10 cellular contexts compared by ENCODE assay signal in the genomic region with DNA sequence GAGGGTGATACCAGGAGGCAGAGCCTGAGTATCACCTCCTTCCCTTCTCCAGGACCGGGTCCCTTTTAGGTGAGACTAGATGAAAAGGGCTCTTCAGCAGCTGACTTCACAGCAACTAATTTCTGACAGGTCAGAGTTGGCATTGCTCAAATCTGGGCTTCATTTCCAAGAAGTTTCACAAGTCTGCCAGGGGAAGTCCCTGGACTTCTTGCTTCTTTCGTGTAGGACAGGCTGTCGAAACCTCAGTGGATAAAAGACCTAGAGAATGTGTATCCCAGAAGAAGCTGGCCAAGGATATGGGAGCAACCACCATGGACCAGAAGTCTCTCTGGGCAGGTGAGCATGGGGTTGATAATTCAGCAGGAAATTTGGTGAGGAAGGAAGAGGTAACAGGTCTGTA. TPM values are rescaled to one million over a fixed set of nuclear protein-coding genes. Genes with fewer than 3 reads are reported as not detected.
DNase-seq lines count a peak whose midpoint lies in the region; ATAC-seq and TF ChIP-seq lines count a peak whose summit lies in the region.
"Had no signal": no experiment of that assay in that cellular context is flagged by ENCODE, and none has a peak within 500 bp of the region (broad histone marks: within the 10 kb centered on the region; RNA-seq: fewer than 3 reads in every experiment).

CHI3L2 (plus strand) TSS at position 280 of the 400 bp plus-strand sequence; CDS start at position 297, 17 bp downstream.

- H3K27me3 Mint-ChIP-seq in neural crest cell (ENCODE audit: low read depth) = no peaks in the 10 kb centered on the region

- 72 to 88% methylated on average over 3 of the region's 3 CpGs for WGBS in sigmoid colon, 2 donors

- no peaks in the 10 kb centered on the region for H3K9me3 Mint-ChIP-seq in neural crest cell

- peak within 1 kb of the TSS in 1 of 4 donors; percentile 28 for H3K27ac ChIP-seq in sigmoid colon

- H3K27ac Mint-ChIP-seq in neural crest cell (ENCODE audit: unreplicated experiment) = peak within 1 kb of the TSS; percentile 52

- H3K4me3 ChIP-seq in BE2C (ENCODE audit: low read depth, low read length) (no peak within 1 kb of the TSS), sigmoid colon (no peak within 1 kb of the TSS)

- DNase-seq in AG20443 (ENCODE audit: low spot score) (peak; percentile 24), RPMI7951 (ENCODE audit: low read depth) (peak; percentile 17), neural crest cell (ENCODE audit: low read depth, low spot score) (no peak), BE2C (no peak), sigmoid colon (no peak), NCI-H446 (lab: John Stamatoyannopoulos, UW) (no peak), occipital lobe (lab: John Stamatoyannopoulos, UW) (no peak)
- DNase-seq: Calu3, KG1 had no signal

- intact Hi-C loops in sigmoid colon (cut with DNase I) = loop anchor here (1.0 kb wide), 1 partner anchor 173 kb away; no protein-coding TSS in a partner anchor

- H3K4me1 Mint-ChIP-seq in neural crest cell = peaks cover 35% of the 10 kb centered on the region

- no peak for TF ChIP-seq EP300 in sigmoid colon (IDR thresholded peaks at IDR 0.05)

- H3K4me1 ChIP-seq in BE2C = no peaks in the 10 kb centered on the region
- H3K4me1 ChIP-seq in sigmoid colon = peaks cover 0 to 6% (median 0%) of the 10 kb centered on the region in 4 donors

- H3K36me3 Mint-ChIP-seq in neural crest cell (ENCODE audit: low read depth) = no peaks in the 10 kb centered on the region

- H3K9me3 ChIP-seq in BE2C (no peaks in the 10 kb centered on the region), sigmoid colon (no peaks in the 10 kb centered on the region)

- H3K36me3 ChIP-seq in BE2C (no peaks in the 10 kb centered on the region), sigmoid colon (no peaks in the 10 kb centered on the region)

- no peak for TF ChIP-seq POLR2A in sigmoid colon (IDR thresholded peaks at IDR 0.05)

- TF ChIP-seq CTCF in neural crest cell (conservative IDR thresholded peaks at IDR 0.05) (no peak), BE2C (IDR thresholded peaks at IDR 0.05; ENCODE audit: low read depth, low read length) (no peak), sigmoid colon (IDR thresholded peaks at IDR 0.05) (no peak)

- peak within 1 kb of the TSS; percentile 45 for H3K4me3 Mint-ChIP-seq in neural crest cell

- peak; percentile 31 for ATAC-seq in esophagus mucosa

- H3K27me3 ChIP-seq in BE2C (peaks cover 21% of the 10 kb centered on the region), sigmoid colon (no peaks in the 10 kb centered on the region)

RNA-seq across cellular contexts. Expression of gene CHI3L2, which starts in this region (rescaled TPM):
- 2.6 and 5.5 TPM in 2 replicates for total RNA-seq in RPMI7951 (2014; rRNA removed; shearing (Covaris generic))
- total RNA-seq in esophagus mucosa (7.7 TPM), neural crest cell (not detected in 2 replicates), sigmoid colon (1 to 10 TPM in 2 of 4 donors, under 1 TPM in 1, not detected in 1; 0.71 to 2.6 (median 1.8) TPM), occipital lobe (0.47 TPM)
- polyA plus RNA-seq in BE2C (2012; ENCODE audit: insufficient read depth, insufficient read length, low read depth) = 0.62 TPM
- polyA plus RNA-seq in sigmoid colon = 10 to 100 TPM in 1 of 3 donors, not detected in 2; 11.0 TPM

Comparison
In these comparisons a context has a peak if more than half of its experiments do, and no peak if none do; other contexts are left out.
1. DNase-seq: peak in AG20443 (single experiment) and RPMI7951 (single experiment); none in neural crest cell (single experiment), BE2C (single experiment), sigmoid colon (single experiment), NCI-H446 (0 of 2) and occipital lobe (single experiment).